In genomic region chr14:35556548-35556947, GRCh38 we compare ENCODE assay signal across 17 cellular contexts. TPM values are rescaled to one million over a fixed set of nuclear protein-coding genes. Genes with fewer than 3 reads are reported as not detected.
"Had no signal": no experiment of that assay in that cellular context is flagged by ENCODE, and none has a peak within 500 bp of the region (broad histone marks: within the 10 kb centered on the region; RNA-seq: fewer than 3 reads in every experiment).

No MANE protein-coding gene starts in this region.

- H3K4me1 ChIP-seq: colonic mucosa, gastrocnemius medialis, upper lobe of left lung had no signal

- H3K4me3 ChIP-seq: colonic mucosa, gastrocnemius medialis, upper lobe of left lung had no signal

- ATAC-seq: gastrocnemius medialis had no signal

- H3K27ac ChIP-seq: colonic mucosa, gastrocnemius medialis, upper lobe of left lung had no signal

- DNase-seq: activated B cell treated with CpG ODN at 0.5 μM for 24 hours; activated CD4-positive, alpha-beta T cell treated with anti-CD3 and anti-CD28 coated beads, Interleukin-2, amount 10 ng/mL, durations not matched to agents 7 days and 5 days; activated CD8-positive, alpha-beta memory T cell treated with anti-CD3 and anti-CD28 coated beads for 24 hours; activated naive CD4-positive, alpha-beta T cell treated with Interleukin-2 at 50 U/mL for 16 hours; colonic mucosa; effector CD8-positive, alpha-beta T cell; gastrocnemius medialis; kidney; mesendoderm; stimulated activated CD4-positive, alpha-beta T cell treated with anti-CD3 and anti-CD28 coated beads, Interleukin-4, amount 100 ng/mL, for 1 hour; upper lobe of left lung had no signal

- H3K27me3 ChIP-seq: colonic mucosa, gastrocnemius medialis, upper lobe of left lung had no signal

- H3K9me3 ChIP-seq: colonic mucosa, gastrocnemius medialis, upper lobe of left lung had no signal

- H3K36me3 ChIP-seq: colonic mucosa, gastrocnemius medialis had no signal

RNA-seq across cellular contexts. Expression of gene INSM2, which starts 22.6 kb away (rescaled TPM):
- total RNA-seq: activated B cell treated with CpG ODN at 0.5 μM for 24 hours; activated CD4-positive, alpha-beta T cell treated with anti-CD3 and anti-CD28 coated beads, Interleukin-2, amount 10 ng/mL, durations not matched to agents 7 days and 5 days; cardiac septum; colonic mucosa; fibroblast of lung; gastrocnemius medialis; kidney; osteocyte; pulmonary artery endothelial cell had no signal
- polyA plus RNA-seq: adipose tissue, fibroblast of lung, liver had no signal
